25 cellular contexts compared by ENCODE assay signal in the genomic region with DNA sequence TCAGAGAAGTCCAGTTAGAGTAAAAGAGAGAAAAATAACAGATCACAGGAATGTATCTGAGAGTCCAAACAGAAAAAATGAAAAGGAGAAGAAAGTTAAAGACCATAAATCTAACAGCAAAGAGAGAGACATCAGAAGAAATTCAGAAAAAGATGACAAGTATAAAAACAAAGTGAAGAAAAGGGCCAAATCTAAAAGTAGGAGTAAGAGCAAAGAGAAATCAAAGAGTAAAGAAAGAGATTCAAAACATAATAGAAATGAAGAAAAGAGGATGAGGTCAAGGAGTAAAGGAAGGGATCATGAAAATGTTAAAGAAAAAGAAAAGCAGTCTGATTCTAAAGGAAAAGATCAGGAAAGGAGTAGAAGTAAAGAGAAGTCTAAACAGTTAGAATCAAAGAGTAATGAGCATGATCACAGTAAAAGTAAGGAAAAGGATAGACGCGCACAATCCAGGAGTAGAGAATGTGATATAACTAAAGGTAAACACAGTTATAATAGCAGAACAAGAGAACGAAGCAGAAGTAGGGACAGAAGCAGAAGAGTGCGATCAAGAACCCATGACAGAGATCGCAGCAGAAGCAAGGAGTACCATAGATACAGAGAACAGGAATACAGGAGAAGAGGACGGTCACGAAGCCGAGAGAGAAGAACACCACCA. TPM values are rescaled to one million over a fixed set of nuclear protein-coding genes. Genes with fewer than 3 reads are reported as not detected.
"Had no signal": no experiment of that assay in that cellular context is flagged by ENCODE, and none has a peak within 500 bp of the region (broad histone marks: within the 10 kb centered on the region; RNA-seq: fewer than 3 reads in every experiment).

No MANE protein-coding gene starts in this region.

- H3K9me2 ChIP-seq: SK-N-SH had no signal

- H3K9me3 ChIP-seq: adrenal gland, colonic mucosa, SK-N-SH had no signal

- H3K4me1 ChIP-seq: adrenal gland, colonic mucosa had no signal

- H3K4me3 ChIP-seq: adrenal gland, colonic mucosa had no signal

- DNase-seq: activated CD4-positive, alpha-beta T cell treated with anti-CD3 and anti-CD28 coated beads for 36 hours; activated CD4-positive, alpha-beta T cell treated with anti-CD3 and anti-CD28 coated beads, Interleukin-2, amount 50 U/mL, for 1 hour; activated CD8-positive, alpha-beta memory T cell treated with anti-CD3 and anti-CD28 coated beads, Interleukin-2, amount 50 U/mL, for 4 hours; activated CD8-positive, alpha-beta T cell treated with anti-CD3 and anti-CD28 coated beads for 36 hours; activated naive CD4-positive, alpha-beta T cell treated with anti-CD3 and anti-CD28 coated beads, Interleukin-2, amount 50 U/mL, for 16 hours; activated naive CD8-positive, alpha-beta T cell treated with anti-CD3 and anti-CD28 coated beads, Interleukin-2, amount 10 ng/mL, durations not matched to agents 7 days and 5 days; activated T-cell treated with anti-CD3 and anti-CD28 coated beads, Interleukin-2, amount 50 U/mL, for 72 hours; adrenal gland; anterior cingulate cortex; caudate nucleus; colonic mucosa; Kasumi-1; NCI-H1048; NCI-H146; NCI-H187 treated with DMSO at 0.1 percent for 48 hours; NCI-H345; NCI-H510A; NCI-H69; NK-92 treated with Interleukin-12 subunit alpha and Interleukin-12 subunit beta, amount 100 ng/mL, for 24 hours; RPMI8226; SK-N-SH; T-helper 1 cell had no signal

- H3K4me1 Mint-ChIP-seq: activated CD4-positive, alpha-beta T cell treated with anti-CD3 and anti-CD28 coated beads for 36 hours; activated naive CD8-positive, alpha-beta T cell treated with anti-CD3 and anti-CD28 coated beads, Interleukin-2, amount 10 ng/mL, durations not matched to agents 7 days and 5 days had no signal

- H3K27me3 Mint-ChIP-seq: activated CD4-positive, alpha-beta T cell treated with anti-CD3 and anti-CD28 coated beads for 36 hours; activated CD8-positive, alpha-beta T cell treated with anti-CD3 and anti-CD28 coated beads for 36 hours; activated naive CD8-positive, alpha-beta T cell treated with anti-CD3 and anti-CD28 coated beads, Interleukin-2, amount 10 ng/mL, durations not matched to agents 7 days and 5 days had no signal

- H3K4me2 ChIP-seq: SK-N-SH had no signal

- H3K27ac Mint-ChIP-seq: activated CD4-positive, alpha-beta T cell treated with anti-CD3 and anti-CD28 coated beads for 36 hours; activated CD8-positive, alpha-beta T cell treated with anti-CD3 and anti-CD28 coated beads for 36 hours; activated naive CD8-positive, alpha-beta T cell treated with anti-CD3 and anti-CD28 coated beads, Interleukin-2, amount 10 ng/mL, durations not matched to agents 7 days and 5 days; activated T-cell treated with anti-CD3 and anti-CD28 coated beads, Interleukin-2, amount 50 U/mL, for 72 hours had no signal

- H3K27ac ChIP-seq: adrenal gland, colonic mucosa, VCaP had no signal

- H3K4me3 Mint-ChIP-seq: activated CD4-positive, alpha-beta T cell treated with anti-CD3 and anti-CD28 coated beads for 36 hours; activated CD8-positive, alpha-beta T cell treated with anti-CD3 and anti-CD28 coated beads for 36 hours; activated naive CD8-positive, alpha-beta T cell treated with anti-CD3 and anti-CD28 coated beads, Interleukin-2, amount 10 ng/mL, durations not matched to agents 7 days and 5 days; activated T-cell treated with anti-CD3 and anti-CD28 coated beads, Interleukin-2, amount 50 U/mL, for 72 hours had no signal

- H3K36me3 ChIP-seq: colonic mucosa had no signal

- H3K9ac ChIP-seq: SK-N-SH had no signal

- H3K9me3 Mint-ChIP-seq: activated CD8-positive, alpha-beta T cell treated with anti-CD3 and anti-CD28 coated beads for 36 hours; activated naive CD8-positive, alpha-beta T cell treated with anti-CD3 and anti-CD28 coated beads, Interleukin-2, amount 10 ng/mL, durations not matched to agents 7 days and 5 days; activated T-cell treated with anti-CD3 and anti-CD28 coated beads, Interleukin-2, amount 50 U/mL, for 72 hours had no signal

- ATAC-seq: activated CD4-positive, alpha-beta T cell treated with anti-CD3 and anti-CD28 coated beads for 36 hours; activated CD8-positive, alpha-beta T cell treated with anti-CD3 and anti-CD28 coated beads for 36 hours; activated T-cell treated with anti-CD3 and anti-CD28 coated beads, Interleukin-2, amount 50 U/mL, for 72 hours; Right ventricle myocardium inferior had no signal

- H3K27me3 ChIP-seq: adrenal gland, colonic mucosa had no signal

RNA-seq across cellular contexts. Expression of a gene that starts 57.6 kb away (rescaled TPM):
- total RNA-seq: activated CD8-positive, alpha-beta T cell treated with anti-CD3 and anti-CD28 coated beads for 36 hours; activated naive CD8-positive, alpha-beta T cell treated with anti-CD3 and anti-CD28 coated beads, Interleukin-2, amount 10 ng/mL, durations not matched to agents 7 days and 5 days; adrenal gland; colonic mucosa; T-helper 2 cell treated with Interferon-gamma antibody and Interleukin-4, amounts not matched to agents 100 ng/mL and 5 ng/mL, for 36 hours had no signal
